In genomic region chr5:81235287-81236072, GRCh38 we compare ENCODE assay signal across 15 cellular contexts. TPM values are rescaled to one million over a fixed set of nuclear protein-coding genes. Genes with fewer than 3 reads are reported as not detected.
DNase-seq lines count a peak whose midpoint lies in the region; ATAC-seq and TF ChIP-seq lines count a peak whose summit lies in the region.
"Had no signal": no experiment of that assay in that cellular context is flagged by ENCODE, and none has a peak within 500 bp of the region (broad histone marks: within the 10 kb centered on the region; RNA-seq: fewer than 3 reads in every experiment).

No MANE protein-coding gene starts in this region.

- H3K27me3 ChIP-seq in adipocyte (replicated peaks; ENCODE audit: control insufficient read depth, insufficient read depth, low read length) (no peaks in the 10 kb centered on the region), cardiac muscle cell (no peaks in the 10 kb centered on the region)
- H3K27me3 ChIP-seq: colonic mucosa had no signal

- H3K4me1 ChIP-seq in adipocyte (ENCODE audit: control insufficient read depth, insufficient read depth, low read length) (peaks cover 26% of the 10 kb centered on the region), cardiac muscle cell (ENCODE audit: low read depth) (peaks cover 43% of the 10 kb centered on the region)
- H3K4me1 ChIP-seq: colonic mucosa had no signal

- ATAC-seq in sciatic nerve (peak; percentile 27), GM19023 (IDR thresholded peaks at IDR 0.05; ENCODE audit: unreplicated experiment) (no peak)

- intact Hi-C loops in sciatic nerve (cut with DNase I) = no loop called here

- DNase-seq in Ammon's horn (ENCODE audit: low spot score) = peak; percentile 46
- DNase-seq in adipocyte (ENCODE audit: low read depth) = no peak
- DNase-seq in cardiac muscle cell (ENCODE audit: low read depth in 1 of 2, low spot score in 1 of 2) = peak in 1 of 2 donors; percentile 38
- no peak for DNase-seq in sciatic nerve (ENCODE audit: low spot score)
- DNase-seq in DMS153 (lab: John Stamatoyannopoulos, UW) = no peak
- no peak for DNase-seq in NCI-H526 (lab: John Stamatoyannopoulos, UW)
- DNase-seq in activated naive CD4-positive, alpha-beta T cell treated with anti-CD3 and anti-CD28 coated beads, Interleukin-2, amount 50 U/mL, for 16 hours = no peak
- DNase-seq: activated CD4-positive, CD25-positive, alpha-beta regulatory T cell treated with anti-CD3 and anti-CD28 coated beads, Interleukin-2, amount 50 U/mL, for 72 hours; colonic mucosa; naive B cell; NCI-H510A treated with DMSO at 0.1 percent for 48 hours; PC-9; SW 1271 had no signal

- no peaks in the 10 kb centered on the region for H3K9me3 ChIP-seq in adipocyte (ENCODE audit: control insufficient read depth, low read length)
- no peaks in the 10 kb centered on the region for H3K9me3 ChIP-seq in cardiac muscle cell (ENCODE audit: low read depth)
- H3K9me3 ChIP-seq: colonic mucosa had no signal

- H3K4me3 ChIP-seq in adipocyte (ENCODE audit: low read length) = peak overlapping the region; percentile 83
- H3K4me3 ChIP-seq in cardiac muscle cell = no peak overlapping the region
- H3K4me3 ChIP-seq: colonic mucosa, PC-9 had no signal

- peak overlapping the region; percentile 77 for H3K27ac ChIP-seq in cardiac muscle cell
- H3K27ac ChIP-seq: colonic mucosa, PC-9 had no signal

- H3K9ac ChIP-seq in adipocyte (ENCODE audit: low read length) = no peak overlapping the region

- peaks cover 5% of the 10 kb centered on the region for H3K36me3 ChIP-seq in adipocyte (ENCODE audit: control insufficient read depth, insufficient read depth, low read length, severe bottlenecking)
- H3K36me3 ChIP-seq in cardiac muscle cell = no peaks in the 10 kb centered on the region
- H3K36me3 ChIP-seq: colonic mucosa had no signal

- TF ChIP-seq CTCF in cardiac muscle cell (IDR thresholded peaks at IDR 0.05; ENCODE audit: low read depth, low read length) = no peak

RNA-seq across cellular contexts. Expression of gene CKMT2, which starts 2.4 kb away (rescaled TPM):
- 37.1 and 83.5 TPM in 2 replicates for total RNA-seq in cardiac muscle cell
- 25.8 and 62.6 TPM in 2 replicates for polyA plus RNA-seq in cardiac muscle cell
- 5.9 TPM for total RNA-seq in sciatic nerve
- total RNA-seq: epithelial cell of proximal tubule, PC-9 had no signal
